23 cellular contexts compared by ENCODE assay signal in the genomic region with DNA sequence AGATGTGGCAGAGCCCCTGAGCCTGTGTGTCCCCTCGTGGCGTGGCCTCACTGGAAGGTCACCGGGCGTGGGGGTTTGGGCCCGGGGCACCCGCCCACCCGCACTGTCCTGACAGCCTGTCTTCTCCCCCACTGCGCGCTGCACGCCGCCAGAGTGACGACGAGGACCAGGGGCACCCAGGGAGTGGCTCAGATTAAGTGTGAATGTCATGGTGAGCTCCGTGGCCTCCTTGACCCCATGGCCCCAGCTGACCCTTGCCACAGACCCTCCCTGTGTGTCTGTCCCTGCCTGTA. TPM values are rescaled to one million over a fixed set of nuclear protein-coding genes. Genes with fewer than 3 reads are reported as not detected.
"Had no signal": no experiment of that assay in that cellular context is flagged by ENCODE, and none has a peak within 500 bp of the region (broad histone marks: within the 10 kb centered on the region; RNA-seq: fewer than 3 reads in every experiment).

No MANE protein-coding gene starts in this region.

- H3K27me3 Mint-ChIP-seq: IgD-negative memory B cell had no signal

- DNase-seq: Kasumi-1, MM.1S, NCI-H1092 treated with DMSO at 0.1 percent for 48 hours, NCI-H1436, NCI-H187, NCI-H2029, NCI-H2081 treated with DMSO at 0.1 percent for 48 hours, NCI-H2171, NCI-H226, NCI-H446, NCI-H510A, NCI-H524 treated with DMSO at 0.1 percent for 48 hours, NCI-H69, NCI-H774, RPMI8226, SHP77 treated with DMSO at 0.1 percent for 48 hours, SJCRH30 had no signal

- H3K9me3 Mint-ChIP-seq: IgD-negative memory B cell had no signal

- H3K9me3 ChIP-seq: SJCRH30 had no signal

- H3K4me1 ChIP-seq: SJCRH30 had no signal

- H3K27me3 ChIP-seq: SJCRH30 had no signal

- H3K27ac Mint-ChIP-seq: IgD-negative memory B cell had no signal

- H3K36me3 Mint-ChIP-seq: IgD-negative memory B cell had no signal

- ATAC-seq: HepG2, K562, SK-N-SH treated with all-trans-retinoic acid at 6 μM for 48 hours had no signal

- H3K4me3 Mint-ChIP-seq: IgD-negative memory B cell had no signal

- H3K4me3 ChIP-seq: K562, SJCRH30 had no signal

- H3K4me1 Mint-ChIP-seq: IgD-negative memory B cell had no signal

- H3K27ac ChIP-seq: KMS-11, SJCRH30 had no signal

RNA-seq across cellular contexts. Expression of gene PRSS27, which starts 15.1 kb away (rescaled TPM):
- total RNA-seq: HT1080 had no signal
- polyA plus RNA-seq: IgD-negative memory B cell had no signal
